Comparison of ENCODE assay signal across 1 cellular context in the genomic region with DNA sequence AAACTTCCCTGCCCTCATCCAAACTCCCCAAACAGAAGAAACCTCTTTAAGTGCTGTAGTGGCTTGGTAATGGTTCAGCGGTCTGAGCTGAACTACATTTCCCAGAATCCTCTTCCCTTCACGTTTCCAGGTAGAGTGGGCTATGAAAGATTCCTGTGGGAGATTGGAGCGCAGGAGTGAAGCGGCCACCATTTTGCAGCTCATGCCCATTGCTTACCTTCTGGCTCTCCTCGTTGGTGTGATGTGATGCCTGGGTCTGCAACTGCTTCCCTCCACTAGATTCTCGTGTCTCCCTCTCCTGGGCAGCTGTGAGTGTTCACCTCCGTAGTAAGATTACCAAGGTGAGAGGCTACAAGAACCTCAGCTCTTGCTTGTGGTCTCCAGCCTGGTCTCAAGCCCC.
TF ChIP-seq lines count a peak whose summit lies in the region.

No MANE protein-coding gene starts in this region.

TF ChIP-seq in GM23338, 12 proteins besides CTCF, POLR2A, EP300 and RAD21 (continued from another document):
- TF ChIP-seq, protein P1, sequence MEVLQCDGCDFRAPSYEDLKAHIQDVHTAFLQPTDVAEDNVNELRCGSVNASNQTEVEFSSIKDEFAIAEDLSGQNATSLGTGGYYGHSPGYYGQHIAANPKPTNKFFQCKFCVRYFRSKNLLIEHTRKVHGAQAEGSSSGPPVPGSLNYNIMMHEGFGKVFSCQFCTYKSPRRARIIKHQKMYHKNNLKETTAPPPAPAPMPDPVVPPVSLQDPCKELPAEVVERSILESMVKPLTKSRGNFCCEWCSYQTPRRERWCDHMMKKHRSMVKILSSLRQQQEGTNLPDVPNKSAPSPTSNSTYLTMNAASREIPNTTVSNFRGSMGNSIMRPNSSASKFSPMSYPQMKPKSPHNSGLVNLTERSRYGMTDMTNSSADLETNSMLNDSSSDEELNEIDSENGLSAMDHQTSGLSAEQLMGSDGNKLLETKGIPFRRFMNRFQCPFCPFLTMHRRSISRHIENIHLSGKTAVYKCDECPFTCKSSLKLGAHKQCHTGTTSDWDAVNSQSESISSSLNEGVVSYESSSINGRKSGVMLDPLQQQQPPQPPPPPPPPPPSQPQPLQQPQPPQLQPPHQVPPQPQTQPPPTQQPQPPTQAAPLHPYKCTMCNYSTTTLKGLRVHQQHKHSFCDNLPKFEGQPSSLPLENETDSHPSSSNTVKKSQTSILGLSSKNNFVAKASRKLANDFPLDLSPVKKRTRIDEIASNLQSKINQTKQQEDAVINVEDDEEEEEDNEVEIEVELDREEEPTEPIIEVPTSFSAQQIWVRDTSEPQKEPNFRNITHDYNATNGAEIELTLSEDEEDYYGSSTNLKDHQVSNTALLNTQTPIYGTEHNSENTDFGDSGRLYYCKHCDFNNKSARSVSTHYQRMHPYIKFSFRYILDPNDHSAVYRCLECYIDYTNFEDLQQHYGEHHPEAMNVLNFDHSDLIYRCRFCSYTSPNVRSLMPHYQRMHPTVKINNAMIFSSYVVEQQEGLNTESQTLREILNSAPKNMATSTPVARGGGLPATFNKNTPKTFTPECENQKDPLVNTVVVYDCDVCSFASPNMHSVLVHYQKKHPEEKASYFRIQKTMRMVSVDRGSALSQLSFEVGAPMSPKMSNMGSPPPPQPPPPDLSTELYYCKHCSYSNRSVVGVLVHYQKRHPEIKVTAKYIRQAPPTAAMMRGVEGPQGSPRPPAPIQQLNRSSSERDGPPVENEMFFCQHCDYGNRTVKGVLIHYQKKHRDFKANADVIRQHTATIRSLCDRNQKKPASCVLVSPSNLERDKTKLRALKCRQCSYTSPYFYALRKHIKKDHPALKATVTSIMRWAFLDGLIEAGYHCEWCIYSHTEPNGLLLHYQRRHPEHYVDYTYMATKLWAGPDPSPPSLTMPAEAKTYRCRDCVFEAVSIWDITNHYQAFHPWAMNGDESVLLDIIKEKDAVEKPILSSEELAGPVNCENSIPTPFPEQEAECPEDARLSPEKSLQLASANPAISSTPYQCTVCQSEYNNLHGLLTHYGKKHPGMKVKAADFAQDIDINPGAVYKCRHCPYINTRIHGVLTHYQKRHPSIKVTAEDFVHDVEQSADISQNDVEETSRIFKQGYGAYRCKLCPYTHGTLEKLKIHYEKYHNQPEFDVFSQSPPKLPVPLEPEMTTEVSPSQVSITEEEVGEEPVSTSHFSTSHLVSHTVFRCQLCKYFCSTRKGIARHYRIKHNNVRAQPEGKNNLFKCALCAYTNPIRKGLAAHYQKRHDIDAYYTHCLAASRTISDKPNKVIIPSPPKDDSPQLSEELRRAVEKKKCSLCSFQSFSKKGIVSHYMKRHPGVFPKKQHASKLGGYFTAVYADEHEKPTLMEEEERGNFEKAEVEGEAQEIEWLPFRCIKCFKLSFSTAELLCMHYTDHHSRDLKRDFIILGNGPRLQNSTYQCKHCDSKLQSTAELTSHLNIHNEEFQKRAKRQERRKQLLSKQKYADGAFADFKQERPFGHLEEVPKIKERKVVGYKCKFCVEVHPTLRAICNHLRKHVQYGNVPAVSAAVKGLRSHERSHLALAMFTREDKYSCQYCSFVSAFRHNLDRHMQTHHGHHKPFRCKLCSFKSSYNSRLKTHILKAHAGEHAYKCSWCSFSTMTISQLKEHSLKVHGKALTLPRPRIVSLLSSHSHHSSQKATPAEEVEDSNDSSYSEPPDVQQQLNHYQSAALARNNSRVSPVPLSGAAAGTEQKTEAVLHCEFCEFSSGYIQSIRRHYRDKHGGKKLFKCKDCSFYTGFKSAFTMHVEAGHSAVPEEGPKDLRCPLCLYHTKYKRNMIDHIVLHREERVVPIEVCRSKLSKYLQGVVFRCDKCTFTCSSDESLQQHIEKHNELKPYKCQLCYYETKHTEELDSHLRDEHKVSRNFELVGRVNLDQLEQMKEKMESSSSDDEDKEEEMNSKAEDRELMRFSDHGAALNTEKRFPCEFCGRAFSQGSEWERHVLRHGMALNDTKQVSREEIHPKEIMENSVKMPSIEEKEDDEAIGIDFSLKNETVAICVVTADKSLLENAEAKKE (CRISPR knock-in tag; IDR thresholded peaks at IDR 0.05): no peak
- no peak for TF ChIP-seq EZH2phosphoT487 (IDR thresholded peaks at IDR 0.05; ENCODE audit: unreplicated experiment)
